Comparison of ENCODE assay signal across 14 cellular contexts in genomic region chr1:206521694-206522402, GRCh38. TPM values are rescaled to one million over a fixed set of nuclear protein-coding genes. Genes with fewer than 3 reads are reported as not detected.
DNase-seq lines count a peak whose midpoint lies in the region; ATAC-seq and TF ChIP-seq lines count a peak whose summit lies in the region.
"Had no signal": no experiment of that assay in that cellular context is flagged by ENCODE, and none has a peak within 500 bp of the region (broad histone marks: within the 10 kb centered on the region; RNA-seq: fewer than 3 reads in every experiment).

No MANE protein-coding gene starts in this region.

- peak overlapping the region; percentile 85 for H3K27ac ChIP-seq in VCaP
- H3K27ac ChIP-seq: HL-60 had no signal

- no peaks in the 10 kb centered on the region for H3K36me3 Mint-ChIP-seq in progenitor cell of endocrine pancreas (ENCODE audit: insufficient read depth)
- H3K36me3 Mint-ChIP-seq: CD8-positive, alpha-beta T cell had no signal

- peak overlapping the region; percentile 37 for H3K4me3 Mint-ChIP-seq in progenitor cell of endocrine pancreas (ENCODE audit: low read depth)
- H3K4me3 Mint-ChIP-seq: CD8-positive, alpha-beta T cell had no signal

- H3K9me3 Mint-ChIP-seq in progenitor cell of endocrine pancreas (ENCODE audit: low read depth), result no peaks in the 10 kb centered on the region
- H3K9me3 Mint-ChIP-seq: CD8-positive, alpha-beta T cell had no signal

- TF ChIP-seq CTCF in VCaP (conservative IDR thresholded peaks at IDR 0.05) (no peak), progenitor cell of endocrine pancreas (IDR thresholded peaks at IDR 0.05; ENCODE audit: unreplicated experiment) (no peak)

- peaks cover 46% of the 10 kb centered on the region for H3K4me1 Mint-ChIP-seq in progenitor cell of endocrine pancreas (ENCODE audit: low read depth)

- intact Hi-C loops in left cardiac atrium (cut with DNase I), result no loop called here

- DNase-seq in DMS53 treated with DMSO at 0.1 percent for 48 hours (lab: John Stamatoyannopoulos, UW; ENCODE audit: unreplicated experiment), result peak; percentile 28
- no peak for DNase-seq in left cardiac atrium
- DNase-seq in progenitor cell of endocrine pancreas (ENCODE audit: low spot score, unreplicated experiment), result no peak
- no peak for DNase-seq in NCI-H2029 (lab: John Stamatoyannopoulos, UW)
- DNase-seq: BE2C; CD8-positive, alpha-beta T cell; KBM-7; NCI-H1694; NCI-H446 treated with DMSO at 0.1 percent for 48 hours; RPMI8226 had no signal

- peak; percentile 68 to 86 for ATAC-seq in left cardiac atrium
- no peak for ATAC-seq in HG03196 (IDR thresholded peaks at IDR 0.05; ENCODE audit: unreplicated experiment)
- no peak for ATAC-seq in GM19452 (IDR thresholded peaks at IDR 0.05; ENCODE audit: unreplicated experiment)
- ATAC-seq: CD8-positive, alpha-beta T cell had no signal

- H3K27me3 Mint-ChIP-seq in progenitor cell of endocrine pancreas, result no peaks in the 10 kb centered on the region

- no peak overlapping the region for H3K27ac Mint-ChIP-seq in progenitor cell of endocrine pancreas
- H3K27ac Mint-ChIP-seq: CD8-positive, alpha-beta T cell had no signal

RNA-seq across cellular contexts. Expression of gene RASSF5, which starts 14.5 kb away (rescaled TPM):
- total RNA-seq in left cardiac atrium (10 to 100 TPM in 1 of 2 donors, 1 to 10 TPM in 1; 7.8 to 10.0 TPM), progenitor cell of endocrine pancreas (7.0 and 7.9 TPM in 2 replicates)

RNA-seq across cellular contexts. Expression of gene IKBKE, which starts 51.6 kb away (rescaled TPM):
- total RNA-seq in left cardiac atrium, result 1 to 10 TPM in 1 of 2 donors, under 1 TPM in 1; 0.94 to 1.7 TPM
- 5.1 and 6.4 TPM in 2 replicates for total RNA-seq in progenitor cell of endocrine pancreas

Comparison
In these comparisons a context has a peak if more than half of its experiments do, and no peak if none do; other contexts are left out.
1. ATAC-seq: peak in left cardiac atrium (2 of 2); none in HG03196 (single experiment) and GM19452 (single experiment).